25 cellular contexts compared by ENCODE assay signal in the genomic region with DNA sequence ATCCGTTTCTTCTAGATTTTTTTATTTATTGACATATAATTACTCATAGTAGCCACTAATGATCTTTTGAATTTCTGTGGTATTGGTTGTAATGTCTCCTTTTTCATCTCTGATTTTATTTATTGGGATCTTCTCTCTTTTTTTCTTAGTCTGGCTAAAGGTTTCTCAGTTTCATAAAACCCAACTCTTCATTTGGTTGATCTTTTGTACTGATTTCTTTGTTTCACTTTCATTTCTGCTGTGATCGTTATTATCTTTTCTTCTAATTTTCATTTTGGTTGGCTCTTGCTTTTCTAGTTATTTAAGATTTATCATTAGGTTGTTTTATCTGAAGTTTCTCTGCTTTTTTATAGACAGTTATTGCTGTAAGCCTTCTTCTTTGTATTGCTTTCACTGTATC.
DNase-seq lines count a peak whose midpoint lies in the region; ATAC-seq and TF ChIP-seq lines count a peak whose summit lies in the region.
"Had no signal": no experiment of that assay in that cellular context is flagged by ENCODE, and none has a peak within 500 bp of the region (broad histone marks: within the 10 kb centered on the region; RNA-seq: fewer than 3 reads in every experiment).

No MANE protein-coding gene starts in this region.

- H3K27me3 ChIP-seq in SK-N-SH (ENCODE audit: insufficient read depth) (0 out of 2 replicates have a peak, but pooled peaks cover 4% of the 10 kb centered on the region), OCI-LY3 (ENCODE audit: low read depth, low read length) (no peaks in the 10 kb centered on the region), thyroid gland (no peaks in the 10 kb centered on the region)
- no peaks in the 10 kb centered on the region for H3K27me3 ChIP-seq in CD8-positive, alpha-beta T cell (ENCODE audit: insufficient read depth, low read length)
- H3K27me3 ChIP-seq: upper lobe of right lung had no signal

- H4K20me1 ChIP-seq in SK-N-SH (ENCODE audit: insufficient read depth) (no peaks in the 10 kb centered on the region), OCI-LY3 (ENCODE audit: insufficient read depth, low read length) (no peaks in the 10 kb centered on the region)

- no peaks in the 10 kb centered on the region for H3F3A ChIP-seq in SK-N-SH (replicated peaks; ENCODE audit: insufficient read depth)

- no peak for TF ChIP-seq CTCF in SK-N-SH (IDR thresholded peaks at IDR 0.05)
- TF ChIP-seq CTCF in CD8-positive, alpha-beta T cell (IDR thresholded peaks at IDR 0.05) = no peak
- TF ChIP-seq CTCF in OCI-LY3 (IDR thresholded peaks at IDR 0.05; ENCODE audit: low read depth, low read length) = no peak
- TF ChIP-seq CTCF in thyroid gland (IDR thresholded peaks at IDR 0.05) = no peak

- TF ChIP-seq RAD21 in SK-N-SH (IDR thresholded peaks at IDR 0.05; ENCODE audit: low read length) = no peak

- H3K9me3 ChIP-seq in SK-N-SH (no peaks in the 10 kb centered on the region), OCI-LY3 (ENCODE audit: insufficient read depth, low read length) (no peaks in the 10 kb centered on the region), thyroid gland (no peaks in the 10 kb centered on the region)
- H3K9me3 ChIP-seq in CD8-positive, alpha-beta T cell (ENCODE audit: low read length) = no peaks in the 10 kb centered on the region
- H3K9me3 ChIP-seq: psoas muscle, upper lobe of right lung had no signal

- no peaks in the 10 kb centered on the region for H3K9me3 Mint-ChIP-seq in CD8-positive, alpha-beta T cell
- H3K9me3 Mint-ChIP-seq in activated naive CD8-positive, alpha-beta T cell treated with anti-CD3 and anti-CD28 coated beads, Interleukin-2, amount 50 U/mL, for 24 hours = no peaks in the 10 kb centered on the region
- H3K9me3 Mint-ChIP-seq: neural crest cell had no signal

- H2AFZ ChIP-seq in SK-N-SH (ENCODE audit: low read depth) (peak overlapping the region; percentile 66), OCI-LY3 (ENCODE audit: low read depth, low read length) (no peak overlapping the region)

- peak overlapping the region; percentile 58 for H3K4me3 Mint-ChIP-seq in CD8-positive, alpha-beta T cell
- peak overlapping the region; percentile 52 for H3K4me3 Mint-ChIP-seq in activated naive CD8-positive, alpha-beta T cell treated with anti-CD3 and anti-CD28 coated beads, Interleukin-2, amount 50 U/mL, for 24 hours
- H3K4me3 Mint-ChIP-seq: endodermal cell, neural crest cell had no signal

- H3K27ac ChIP-seq in SK-N-SH (ENCODE audit: low read depth in 2 of 2, low read length in 1 of 2) (no peak overlapping the region), OCI-LY3 (ENCODE audit: low read length) (no peak overlapping the region), thyroid gland (no peak overlapping the region)
- no peak overlapping the region for H3K27ac ChIP-seq in CD8-positive, alpha-beta T cell (ENCODE audit: low read depth, low read length)
- H3K27ac ChIP-seq: 22Rv1, HL-60, psoas muscle, skin epidermis, upper lobe of right lung had no signal

- H3K4me1 Mint-ChIP-seq in CD8-positive, alpha-beta T cell (ENCODE audit: low read depth) = peaks cover 8% of the 10 kb centered on the region
- peaks cover 6% of the 10 kb centered on the region for H3K4me1 Mint-ChIP-seq in activated naive CD8-positive, alpha-beta T cell treated with anti-CD3 and anti-CD28 coated beads, Interleukin-2, amount 50 U/mL, for 24 hours
- H3K4me1 Mint-ChIP-seq: neural crest cell had no signal

- no peaks in the 10 kb centered on the region for H3K27me3 Mint-ChIP-seq in CD8-positive, alpha-beta T cell (ENCODE audit: low read depth)
- peaks cover 2% of the 10 kb centered on the region for H3K27me3 Mint-ChIP-seq in activated naive CD8-positive, alpha-beta T cell treated with anti-CD3 and anti-CD28 coated beads, Interleukin-2, amount 50 U/mL, for 24 hours

- ATAC-seq in SK-N-SH treated with all-trans-retinoic acid at 6 μM for 48 hours = no peak
- no peak for ATAC-seq in CD8-positive, alpha-beta T cell
- no peak for ATAC-seq in activated naive CD8-positive, alpha-beta T cell treated with anti-CD3 and anti-CD28 coated beads, Interleukin-2, amount 50 U/mL, for 24 hours
- no peak for ATAC-seq in GM21447 (IDR thresholded peaks at IDR 0.05; ENCODE audit: unreplicated experiment)
- ATAC-seq: psoas muscle, upper lobe of right lung had no signal

- CTCF ChIA-PET in SK-N-SH (lab: Yijun Ruan, JAX) = interaction anchor here (1.0 kb wide), 1 partner anchor 20 kb away, joined by 3 read pairs; no protein-coding TSS in a partner anchor
- CTCF ChIA-PET in CD8-positive, alpha-beta T cell (lab: Charles Lee) = no interaction called here

- intact Hi-C loops in CD8-positive, alpha-beta T cell (cut with DNase I, micrococcal nuclease) = loop anchor here in 1 of 2 experiments (10.0 kb wide), 1 partner anchor 893 kb away; no protein-coding TSS in a partner anchor
- intact Hi-C loops in thyroid gland (cut with DNase I) (no loop called here), cardiac septum (cut with DNase I) (no loop called here)

- H3K9ac ChIP-seq in SK-N-SH (no peak overlapping the region), OCI-LY3 (ENCODE audit: low read length) (no peak overlapping the region)

- WGBS in SK-N-SH (ENCODE audit: low lambda C conversion rate) = 11% methylated on average over 2 of the region's 2 CpGs
- 90 to 93% methylated on average over 2 of the region's 2 CpGs for WGBS in thyroid gland, 2 donors

- TF ChIP-seq EP300 in SK-N-SH (IDR thresholded peaks at IDR 0.05; ENCODE audit: borderline replicate concordance in 1 of 2, low read depth in 1 of 2, low read length in 1 of 2) = no peak

- H3K79me2 ChIP-seq in SK-N-SH (ENCODE audit: insufficient read depth) (no peaks in the 10 kb centered on the region), OCI-LY3 (ENCODE audit: low read length) (no peaks in the 10 kb centered on the region)

- POLR2A ChIA-PET in SK-N-SH (lab: Yijun Ruan, JAX) = no interaction called here
- POLR2A ChIA-PET in CD8-positive, alpha-beta T cell (lab: Charles Lee) = no interaction called here

- H3K27ac Mint-ChIP-seq in CD8-positive, alpha-beta T cell = no peak overlapping the region
- no peak overlapping the region for H3K27ac Mint-ChIP-seq in activated naive CD8-positive, alpha-beta T cell treated with anti-CD3 and anti-CD28 coated beads, Interleukin-2, amount 50 U/mL, for 24 hours
- H3K27ac Mint-ChIP-seq: endodermal cell had no signal

- H3K9me2 ChIP-seq in SK-N-SH = no peaks in the 10 kb centered on the region

- peak overlapping the region; percentile 24; the same call in 1 of the 2 replicates for H3K4me2 ChIP-seq in SK-N-SH
- H3K4me2 ChIP-seq in OCI-LY3 (ENCODE audit: low read length) = peak overlapping the region; percentile 36

- DNase-seq in SK-N-SH = no peak
- no peak for DNase-seq in CD8-positive, alpha-beta T cell
- DNase-seq in activated naive CD8-positive, alpha-beta T cell treated with anti-CD3 and anti-CD28 coated beads, Interleukin-2, amount 50 U/mL, for 24 hours = no peak
- no peak for DNase-seq in thyroid gland
- DNase-seq in cardiac septum (ENCODE audit: low spot score) = no peak
- DNase-seq: activated CD4-positive, alpha-beta T cell treated with anti-CD3 and anti-CD28 coated beads, Interleukin-2, amount 50 U/mL, for 4 hours; activated gamma-delta T cell; DMS153; endodermal cell; GF-D8; IMR-90; NCI-H1694 treated with DMSO at 0.1 percent for 48 hours; NCI-H345; NK-92 treated with Interleukin-12 subunit alpha and Interleukin-12 subunit beta, amount 100 ng/mL, for 24 hours; psoas muscle; stimulated activated CD4-positive, alpha-beta T cell treated with anti-CD3 and anti-CD28 coated beads, Interleukin-2, amount 100 ng/mL, for 48 hours; SW 1271; upper lobe of right lung had no signal

- TF ChIP-seq POLR2A in thyroid gland (IDR thresholded peaks at IDR 0.05) = no peak

- H3K36me3 Mint-ChIP-seq in CD8-positive, alpha-beta T cell = no peaks in the 10 kb centered on the region
- H3K36me3 Mint-ChIP-seq in activated naive CD8-positive, alpha-beta T cell treated with anti-CD3 and anti-CD28 coated beads, Interleukin-2, amount 50 U/mL, for 24 hours (ENCODE audit: low read depth) = no peaks in the 10 kb centered on the region

- H3K36me3 ChIP-seq in SK-N-SH (replicated peaks in 1 of 2; ENCODE audit: control insufficient read depth in 1 of 2, insufficient read depth in 2 of 2, low read length in 1 of 2) = no peaks in the 10 kb centered on the region
- H3K36me3 ChIP-seq in CD8-positive, alpha-beta T cell (ENCODE audit: insufficient read depth, low read length) = no peaks in the 10 kb centered on the region
- no peaks in the 10 kb centered on the region for H3K36me3 ChIP-seq in OCI-LY3 (replicated peaks; ENCODE audit: low read depth, low read length)
- H3K36me3 ChIP-seq in thyroid gland = no peaks in the 10 kb centered on the region
- H3K36me3 ChIP-seq: upper lobe of right lung had no signal

- H3K4me3 ChIP-seq in SK-N-SH (ENCODE audit: low read depth in 2 of 2, low read length in 1 of 2) = peak overlapping the region; percentile 6 to 40; a peak in 3 of 4 replicates
- no peak overlapping the region for H3K4me3 ChIP-seq in CD8-positive, alpha-beta T cell (ENCODE audit: low read depth, low read length)
- H3K4me3 ChIP-seq in OCI-LY3 (ENCODE audit: low read length) = peak overlapping the region; percentile 40
- H3K4me3 ChIP-seq in thyroid gland (replicated peaks in 1 of 3) = no peak overlapping the region
- H3K4me3 ChIP-seq: psoas muscle, skin epidermis, upper lobe of right lung had no signal

- H3K4me1 ChIP-seq in SK-N-SH (ENCODE audit: control insufficient read depth in 1 of 2, insufficient read depth in 2 of 2, low read depth in 1 of 2, low read length in 1 of 2) = no peaks in the 10 kb centered on the region
- no peaks in the 10 kb centered on the region for H3K4me1 ChIP-seq in CD8-positive, alpha-beta T cell (ENCODE audit: insufficient read depth, low read length)
- H3K4me1 ChIP-seq in OCI-LY3 (ENCODE audit: low read length) = peaks cover 9% of the 10 kb centered on the region; the same call in 1 of the 2 replicates
- no peaks in the 10 kb centered on the region for H3K4me1 ChIP-seq in thyroid gland
- H3K4me1 ChIP-seq: psoas muscle, upper lobe of right lung had no signal

TF ChIP-seq in SK-N-SH, 30 proteins besides CTCF, POLR2A, EP300 and RAD21 (continues in another document):
- no peak for TF ChIP-seq POLR2AphosphoS5 (IDR thresholded peaks at IDR 0.05; ENCODE audit: low read depth, low read length)
- no peak for TF ChIP-seq FOXJ3 (CRISPR knock-in tag; IDR thresholded peaks at IDR 0.05)
- no peak for TF ChIP-seq MAX (IDR thresholded peaks at IDR 0.05; ENCODE audit: low read depth)
- TF ChIP-seq MXI1 (IDR thresholded peaks at IDR 0.05; ENCODE audit: low read depth, low read length) = no peak

TF ChIP-seq in SK-N-SH treated with all-trans-retinoic acid at 6 μM for 48 hours, 23 proteins besides CTCF, POLR2A, EP300 and RAD21 (continues in another document):
- TF ChIP-seq ARNTL (CRISPR knock-in tag; IDR thresholded peaks at IDR 0.05; ENCODE audit: borderline replicate concordance, low read depth) (no peak), SNAI2 (CRISPR knock-in tag; IDR thresholded peaks at IDR 0.05) (no peak)

Comparison
In these comparisons a context has a peak if more than half of its experiments do, and no peak if none do; other contexts are left out.
1. H3K4me3 ChIP-seq: peak in SK-N-SH (2 of 2) and OCI-LY3 (single experiment); none in CD8-positive, alpha-beta T cell (single experiment) and thyroid gland (0 of 3).